Comparison of ENCODE assay signal across 8 cellular contexts in genomic region chr17:28711723-28712036, GRCh38. TPM values are rescaled to one million over a fixed set of nuclear protein-coding genes. Genes with fewer than 3 reads are reported as not detected.
DNase-seq lines count a peak whose midpoint lies in the region; ATAC-seq and TF ChIP-seq lines count a peak whose summit lies in the region.

A gene with protein sequence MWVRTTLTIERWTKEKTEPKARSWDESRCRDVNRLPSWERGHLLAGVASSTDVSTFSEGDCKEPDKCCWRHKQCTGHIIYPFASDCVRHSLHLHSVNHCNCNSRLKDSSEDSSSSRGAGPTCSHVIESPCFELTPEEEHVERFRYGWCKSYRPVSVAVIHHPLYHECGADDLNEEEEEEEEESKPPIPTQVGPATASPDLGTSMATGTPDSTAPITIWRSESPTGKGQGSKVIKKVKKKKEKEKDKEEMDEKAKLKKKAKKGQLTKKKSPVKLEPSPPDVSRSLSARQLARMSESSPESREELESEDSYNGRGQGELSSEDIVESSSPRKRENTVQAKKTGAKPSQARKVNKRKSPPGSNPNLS (minus strand): TSS chr17:28711888. CDS start chr17:28711660, 228 bp downstream.

- DNase-seq in AG10803 (ENCODE audit: low read depth) = no peak
- DNase-seq in GM20000 (ENCODE audit: low spot score) = peak; percentile 59
- no peak for DNase-seq in OCI-LY7 (ENCODE audit: low spot score)
- no peak for DNase-seq in natural killer cell treated with Interleukin-12 subunit alpha and Interleukin-12 subunit beta and Interleukin-15 and Interleukin-18, amount 100 ng/mL, for 72 hours (ENCODE audit: low spot score)
- DNase-seq in NCI-H510A treated with DMSO at 0.1 percent for 48 hours (lab: John Stamatoyannopoulos, UW) = no peak
- DNase-seq in GOT3 (lab: John Stamatoyannopoulos, UW) = no peak
- DNase-seq in SKM-1 (lab: John Stamatoyannopoulos, UW; ENCODE audit: unreplicated experiment) = no peak

- no TSS peak for BruUV-seq in OCI-LY7 (replicated peaks; lab: Mats Ljungman, UMichigan)

- H3K27me3 Mint-ChIP-seq in natural killer cell treated with Interleukin-12 subunit alpha and Interleukin-12 subunit beta and Interleukin-15 and Interleukin-18, amount 100 ng/mL, for 72 hours = peaks cover 12 to 15% of the 10 kb centered on the region in 2 donors

- H3K36me3 Mint-ChIP-seq in natural killer cell treated with Interleukin-12 subunit alpha and Interleukin-12 subunit beta and Interleukin-15 and Interleukin-18, amount 100 ng/mL, for 72 hours = no peaks in the 10 kb centered on the region

- peak within 1 kb of the TSS; percentile 92 for H3K4me3 Mint-ChIP-seq in natural killer cell treated with Interleukin-12 subunit alpha and Interleukin-12 subunit beta and Interleukin-15 and Interleukin-18, amount 100 ng/mL, for 72 hours

- CTCF ChIA-PET in OCI-LY7 (lab: Charles Lee; ENCODE audit: unreplicated experiment) = no interaction called here

- no peaks in the 10 kb centered on the region for H3K9me3 Mint-ChIP-seq in natural killer cell treated with Interleukin-12 subunit alpha and Interleukin-12 subunit beta and Interleukin-15 and Interleukin-18, amount 100 ng/mL, for 72 hours

- POLR2A ChIA-PET in OCI-LY7 (lab: Charles Lee) = interaction anchor here (0.6 to 1.8 kb wide), 7 partner anchors 8 to 140 kb away, joined by 3 to 18 read pairs (median 4); partner anchors contain the start of genes PIGS, RPL23A, SDF2 and SUPT6H

- peak within 1 kb of the TSS; percentile 85 to 94 for H3K27ac Mint-ChIP-seq in natural killer cell treated with Interleukin-12 subunit alpha and Interleukin-12 subunit beta and Interleukin-15 and Interleukin-18, amount 100 ng/mL, for 72 hours

- TF ChIP-seq CTCF in AG10803 (conservative IDR thresholded peaks at IDR 0.05; ENCODE audit: low read length) (no peak), GM20000 (IDR thresholded peaks at IDR 0.05; ENCODE audit: extremely low read depth, missing control alignments) (no peak), OCI-LY7 (conservative IDR thresholded peaks at IDR 0.05; ENCODE audit: low read length) (no peak)

- H2AFZ ChIP-seq in OCI-LY7 (ENCODE audit: low read length) = peak within 1 kb of the TSS; percentile 75

- no peaks in the 10 kb centered on the region for H3K79me2 ChIP-seq in OCI-LY7 (ENCODE audit: insufficient read depth, low read depth, low read length)

- peaks cover 13 to 17% of the 10 kb centered on the region in 2 donors for H3K4me1 Mint-ChIP-seq in natural killer cell treated with Interleukin-12 subunit alpha and Interleukin-12 subunit beta and Interleukin-15 and Interleukin-18, amount 100 ng/mL, for 72 hours (ENCODE audit: low read depth in 2 of 2)

- H3K4me1 ChIP-seq in OCI-LY7 (ENCODE audit: insufficient read depth, low read length, poor library complexity, severe bottlenecking) (peaks cover 27% of the 10 kb centered on the region), ectodermal cell (ENCODE audit: control insufficient read depth, insufficient read depth, low read length) (peaks cover 7% of the 10 kb centered on the region)

- H3K27ac ChIP-seq in OCI-LY7 (ENCODE audit: low read depth, low read length, poor library complexity, severe bottlenecking) (peak within 1 kb of the TSS; percentile 27), ectodermal cell (ENCODE audit: insufficient read depth, low read depth, low read length, poor library complexity, severe bottlenecking) (peak within 1 kb of the TSS; percentile 98)

- intact Hi-C loops in OCI-LY7 (cut with micrococcal nuclease; ENCODE audit: unreplicated experiment) = no loop called here

- peak within 1 kb of the TSS; percentile 79 for H3K4me2 ChIP-seq in OCI-LY7 (ENCODE audit: low read length)

- no peaks in the 10 kb centered on the region for H3K27me3 ChIP-seq in ectodermal cell (ENCODE audit: control insufficient read depth, insufficient read depth, low read length, poor library complexity, severe bottlenecking)

- no peaks in the 10 kb centered on the region for H3K36me3 ChIP-seq in OCI-LY7 (ENCODE audit: insufficient read depth, low read length)
- peaks cover 14% of the 10 kb centered on the region for H3K36me3 ChIP-seq in ectodermal cell (ENCODE audit: control insufficient read depth, insufficient read depth, low read length)

- no peaks in the 10 kb centered on the region for H3K9me3 ChIP-seq in OCI-LY7 (ENCODE audit: low read length)
- H3K9me3 ChIP-seq in ectodermal cell (ENCODE audit: control insufficient read depth, low read length) = no peaks in the 10 kb centered on the region

- H3K4me3 ChIP-seq in AG10803 (ENCODE audit: low read length) (peak within 1 kb of the TSS; percentile 65), OCI-LY7 (ENCODE audit: low read depth, low read length, poor library complexity, severe bottlenecking) (peak within 1 kb of the TSS; percentile 68), ectodermal cell (ENCODE audit: insufficient read depth, low read depth, low read length) (peak within 1 kb of the TSS; percentile 58)

- H3K9me2 ChIP-seq in OCI-LY7 (ENCODE audit: insufficient read depth, low read length) = no peaks in the 10 kb centered on the region

- ATAC-seq in natural killer cell treated with Interleukin-12 subunit alpha and Interleukin-12 subunit beta and Interleukin-15 and Interleukin-18, amount 100 ng/mL, for 72 hours = no peak

- 0 to 1% methylated on average over 20 of the region's 20 CpGs for WGBS in ectodermal cell, 2 experiments

- no peaks in the 10 kb centered on the region for H4K20me1 ChIP-seq in OCI-LY7 (ENCODE audit: insufficient read depth, low read length)

RNA-seq across cellular contexts. Expression of the gene that starts here (rescaled TPM):
- 4.5 and 11.3 TPM in 2 replicates for total RNA-seq in OCI-LY7 (2014; rRNA removed; shearing (Covaris generic))
- total RNA-seq in OCI-LY7 (2022) = 4.6 and 5.9 TPM in 2 replicates
- 28.7 TPM for polyA plus RNA-seq in ectodermal cell (2013, experiment 1 of 4)
- polyA plus RNA-seq in ectodermal cell (2013, experiment 2 of 4) = 21.6 TPM
- polyA plus RNA-seq in ectodermal cell (2013, experiment 3 of 4) = 24.4 TPM
- polyA plus RNA-seq in ectodermal cell (2013, experiment 4 of 4) = 24.0 TPM
- total RNA-seq in natural killer cell treated with Interleukin-12 subunit alpha and Interleukin-12 subunit beta and Interleukin-15 and Interleukin-18, amount 100 ng/mL, for 72 hours = 1 to 10 TPM; 3.7 to 4.6 TPM
